ENCODE assay signal across 21 cellular contexts in the genomic region with DNA sequence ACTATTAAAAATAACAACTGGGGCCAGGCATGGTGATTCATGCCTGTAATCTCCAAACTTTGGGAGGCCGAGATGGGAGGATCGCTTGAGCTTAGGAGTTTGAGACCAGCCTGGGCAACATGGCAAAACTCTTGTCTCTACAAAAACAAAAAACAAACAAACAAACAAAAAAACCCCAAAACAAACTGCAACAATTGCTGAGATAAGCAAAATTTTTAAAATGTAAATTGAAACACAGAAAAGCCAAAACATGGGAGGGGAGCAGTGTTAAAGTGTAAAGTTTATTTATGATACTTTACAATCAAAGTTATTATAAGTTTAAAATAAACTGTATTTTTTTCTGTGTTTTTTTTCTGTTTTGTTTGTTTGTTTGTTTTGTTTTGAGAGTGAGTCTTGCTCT.
DNase-seq lines count a peak whose midpoint lies in the region; ATAC-seq, FAIRE-seq and TF ChIP-seq lines count a peak whose summit lies in the region.
"Had no signal": no experiment of that assay in that cellular context is flagged by ENCODE, and none has a peak within 500 bp of the region (broad histone marks: within the 10 kb centered on the region; RNA-seq: fewer than 3 reads in every experiment).

No MANE protein-coding gene starts in this region.

- H3K9me1 ChIP-seq in IMR-90 (ENCODE audit: insufficient read depth, low read length) = no peaks in the 10 kb centered on the region; the same call in 1 of the 2 replicates

- FAIRE-seq in A549 (lab: Jason Lieb, UNC) = no peak
- FAIRE-seq: D721Med, GM12878, GM19239, H54 had no signal

- ATAC-seq in A549 (no peak), IMR-90 (ENCODE audit: low read depth) (no peak), GM21619 (IDR thresholded peaks at IDR 0.05; ENCODE audit: unreplicated experiment) (no peak), T-helper 17 cell (no peak)
- ATAC-seq: CD8-positive, alpha-beta T cell; GM12878; GM23338 had no signal

- H2BK120ac ChIP-seq in IMR-90 (ENCODE audit: low read depth, low read length) = no peak overlapping the region

- H3K4me3 ChIP-seq in A549 (no peak overlapping the region), IMR-90 (ENCODE audit: insufficient read depth, low read depth, low read length) (no peak overlapping the region)
- H3K4me3 ChIP-seq: GM12878, GM23338, HAP-1 had no signal

- H3K4me2 ChIP-seq in A549 (no peak overlapping the region), IMR-90 (ENCODE audit: low read depth, low read length) (no peak overlapping the region)
- H3K4me2 ChIP-seq: GM23338 had no signal

- H2AK5ac ChIP-seq in IMR-90 (ENCODE audit: low read depth, low read length) = no peak overlapping the region

- H2AFZ ChIP-seq in IMR-90 (replicated peaks; ENCODE audit: low read length, poor library complexity) = no peak overlapping the region
- H2AFZ ChIP-seq: GM23338 had no signal

- H3K4me3 Mint-ChIP-seq in chondrocyte (ENCODE audit: unreplicated experiment) (no peak overlapping the region), T-helper 17 cell (no peak overlapping the region)
- H3K4me3 Mint-ChIP-seq: CD8-positive, alpha-beta T cell; GM23338; HFFc6 had no signal

- 100% methylated on average over 2 of the region's 2 CpGs for WGBS in A549 (ENCODE audit: missing lambda C conversion rate)
- WGBS in IMR-90 (ENCODE audit: extremely low coverage in 2 of 2, insufficient read length in 1 of 2), 2 experiments = no CpG with 5 or more reads among the region's 2 CpGs

- no peak for TF ChIP-seq EP300 in A549 (IDR thresholded peaks at IDR 0.05)

- H3K9ac ChIP-seq in IMR-90 (ENCODE audit: low read depth, low read length) = no peak overlapping the region

- in situ Hi-C loops in IMR-90 (cut with MboI; ENCODE audit: low sequenced_read_pairs) = no loop called here

- intact Hi-C loops in IMR-90 (cut with micrococcal nuclease) = no loop called here

- H3K36me3 ChIP-seq in IMR-90 (ENCODE audit: control insufficient read depth, insufficient read depth, low read length) = peaks cover 14% of the 10 kb centered on the region

- TF ChIP-seq RAD21 in A549 (conservative IDR thresholded peaks at IDR 0.05 in 1 of 2, IDR thresholded peaks at IDR 0.05 in 1 of 2) = no peak
- no peak for TF ChIP-seq RAD21 in IMR-90 (IDR thresholded peaks at IDR 0.05; ENCODE audit: low read length)

- no TSS peak for BruUV-seq in IMR-90 (replicated peaks; lab: Mats Ljungman, UMichigan)

- peaks cover 11 to 19% of the 10 kb centered on the region in 2 experiments for H3K79me1 ChIP-seq in IMR-90 (ENCODE audit: low read depth in 1 of 2, low read length in 2 of 2)

- dilution Hi-C loops in IMR-90 (cut with HindIII; ENCODE audit: low sequenced_read_pairs, unreplicated experiment) = no loop called here

- no peak overlapping the region for H3K27ac ChIP-seq in A549
- H3K27ac ChIP-seq in IMR-90 (ENCODE audit: insufficient read depth, low read length) = no peak overlapping the region
- H3K27ac ChIP-seq: C4-2B had no signal

- TF ChIP-seq CTCF in A549 (IDR thresholded peaks at IDR 0.05) (no peak), IMR-90 (conservative IDR thresholded peaks at IDR 0.05; ENCODE audit: low read depth, low read length) (no peak), chondrocyte (IDR thresholded peaks at IDR 0.05) (no peak)

- H3K23ac ChIP-seq in IMR-90 (ENCODE audit: low read depth, low read length) = no peak overlapping the region

- no peak overlapping the region for H2BK20ac ChIP-seq in IMR-90 (ENCODE audit: low read depth, low read length)

- CTCF ChIA-PET in A549 (lab: Yijun Ruan, JAX) (no interaction called here), IMR-90 (lab: Yijun Ruan, JAX) (no interaction called here)

- POLR2A ChIA-PET in A549 (lab: Yijun Ruan, JAX) (no interaction called here), IMR-90 (lab: Charles Lee; ENCODE audit: unreplicated experiment) (no interaction called here)

- H3K27ac Mint-ChIP-seq in chondrocyte (ENCODE audit: unreplicated experiment) = peak overlapping the region; percentile 68
- H3K27ac Mint-ChIP-seq in T-helper 17 cell = no peak overlapping the region
- H3K27ac Mint-ChIP-seq: CD8-positive, alpha-beta T cell; GM23338 had no signal

- H3K36me3 Mint-ChIP-seq in chondrocyte (ENCODE audit: low read depth) (peaks cover 47% of the 10 kb centered on the region), T-helper 17 cell (ENCODE audit: low read depth) (peaks cover 15% of the 10 kb centered on the region)

- H3K56ac ChIP-seq in IMR-90 (ENCODE audit: extremely low read depth, insufficient read depth, low read length) = no peak overlapping the region

- no peaks in the 10 kb centered on the region for H3K4me1 ChIP-seq in A549
- no peaks in the 10 kb centered on the region for H3K4me1 ChIP-seq in IMR-90 (ENCODE audit: control insufficient read depth, insufficient read depth, low read length)

- no peaks in the 10 kb centered on the region for H4K20me1 ChIP-seq in IMR-90 (ENCODE audit: insufficient read depth, low read length)

- H4K5ac ChIP-seq in IMR-90 (ENCODE audit: low read depth, low read length) = no peak overlapping the region

- TF ChIP-seq POLR2A in A549 (IDR thresholded peaks at IDR 0.05; ENCODE audit: low read length) (no peak), IMR-90 (IDR thresholded peaks at IDR 0.05; ENCODE audit: low read depth, low read length) (no peak)

- H3K9me3 ChIP-seq in A549 = peaks cover 22% of the 10 kb centered on the region
- H3K9me3 ChIP-seq in IMR-90 (ENCODE audit: control insufficient read depth, insufficient read depth, low read length) = peaks cover 28% of the 10 kb centered on the region
- H3K9me3 ChIP-seq in T-helper 17 cell (ENCODE audit: control insufficient read depth, low read length, poor library complexity, severe bottlenecking) = peaks cover 18% of the 10 kb centered on the region

- no peaks in the 10 kb centered on the region for H3K27me3 ChIP-seq in IMR-90 (ENCODE audit: control insufficient read depth, insufficient read depth, low read length)

- no peak overlapping the region for H3K18ac ChIP-seq in IMR-90 (ENCODE audit: low read depth, low read length)

- H4K8ac ChIP-seq in IMR-90 (ENCODE audit: low read depth in 2 of 2, low read length in 2 of 2) = no peak overlapping the region

- H3K14ac ChIP-seq in IMR-90 (replicated peaks; ENCODE audit: low read depth, low read length) = no peak overlapping the region

- H3K4ac ChIP-seq in IMR-90 (ENCODE audit: low read depth, low read length) = no peak overlapping the region

- H3K4me1 Mint-ChIP-seq in chondrocyte (ENCODE audit: low read depth) = peaks cover 6% of the 10 kb centered on the region
- H3K4me1 Mint-ChIP-seq in T-helper 17 cell = peaks cover 2% of the 10 kb centered on the region
- H3K4me1 Mint-ChIP-seq: GM23338 had no signal

- H2BK15ac ChIP-seq in IMR-90 (ENCODE audit: low read depth, low read length) = no peak overlapping the region

- DNase-seq in A549 (ENCODE audit: low read depth in 1 of 2, low spot score in 1 of 2) (no peak), IMR-90 (no peak), chondrocyte (ENCODE audit: low spot score) (no peak), NCI-H69 (lab: John Stamatoyannopoulos, UW) (no peak), T-helper 17 cell (no peak)
- DNase-seq: 8988T; CD4-positive, CD25-positive, alpha-beta regulatory T cell; CD8-positive, alpha-beta T cell; DMS 273 treated with DMSO at 0.1 percent for 48 hours; DMS79; EL; GDM1; HFFc6 had no signal

- no peak overlapping the region for H4K91ac ChIP-seq in IMR-90 (ENCODE audit: insufficient read depth, low read depth, low read length)

- H2AK9ac ChIP-seq in IMR-90 (replicated peaks; ENCODE audit: low read depth, low read length, poor library complexity) = no peak overlapping the region

- H3K27me3 Mint-ChIP-seq in chondrocyte (ENCODE audit: low read depth) (no peaks in the 10 kb centered on the region), T-helper 17 cell (no peaks in the 10 kb centered on the region)
- H3K27me3 Mint-ChIP-seq: CD4-positive, CD25-positive, alpha-beta regulatory T cell had no signal

- H3K9me3 Mint-ChIP-seq in chondrocyte (ENCODE audit: low read depth) = peaks cover 38% of the 10 kb centered on the region

- no peak overlapping the region for H2BK5ac ChIP-seq in IMR-90 (ENCODE audit: low read depth, low read length, poor library complexity, severe bottlenecking)

TF ChIP-seq in A549, 52 proteins besides CTCF, POLR2A, EP300 and RAD21 (continues in another document):
- TF ChIP-seq, protein P1, sequence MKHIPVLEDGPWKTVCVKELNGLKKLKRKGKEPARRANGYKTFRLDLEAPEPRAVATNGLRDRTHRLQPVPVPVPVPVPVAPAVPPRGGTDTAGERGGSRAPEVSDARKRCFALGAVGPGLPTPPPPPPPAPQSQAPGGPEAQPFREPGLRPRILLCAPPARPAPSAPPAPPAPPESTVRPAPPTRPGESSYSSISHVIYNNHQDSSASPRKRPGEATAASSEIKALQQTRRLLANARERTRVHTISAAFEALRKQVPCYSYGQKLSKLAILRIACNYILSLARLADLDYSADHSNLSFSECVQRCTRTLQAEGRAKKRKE (CRISPR knock-in tag; IDR thresholded peaks at IDR 0.05; ENCODE audit: low read depth) = no peak
- TF ChIP-seq MAFK (IDR thresholded peaks at IDR 0.05; ENCODE audit: partially characterized antibody) = peak; percentile 83
- TF ChIP-seq ZFP36 (IDR thresholded peaks at IDR 0.05; ENCODE audit: borderline replicate concordance, partially characterized antibody) = no peak
- TF ChIP-seq TFCP2L1 (CRISPR knock-in tag; IDR thresholded peaks at IDR 0.05) = no peak

TF ChIP-seq in IMR-90, 13 proteins besides CTCF, POLR2A, EP300 and RAD21:
- TF ChIP-seq MAFK (IDR thresholded peaks at IDR 0.05; ENCODE audit: low read depth, low read length) = peak; percentile 97
- no peak for TF ChIP-seq NFE2L2 (IDR thresholded peaks at IDR 0.05; ENCODE audit: low read depth, low read length)
TF ChIP-seq in IMR-90: peak in this region for 1.
